25 cellular contexts compared by ENCODE assay signal in the genomic region with DNA sequence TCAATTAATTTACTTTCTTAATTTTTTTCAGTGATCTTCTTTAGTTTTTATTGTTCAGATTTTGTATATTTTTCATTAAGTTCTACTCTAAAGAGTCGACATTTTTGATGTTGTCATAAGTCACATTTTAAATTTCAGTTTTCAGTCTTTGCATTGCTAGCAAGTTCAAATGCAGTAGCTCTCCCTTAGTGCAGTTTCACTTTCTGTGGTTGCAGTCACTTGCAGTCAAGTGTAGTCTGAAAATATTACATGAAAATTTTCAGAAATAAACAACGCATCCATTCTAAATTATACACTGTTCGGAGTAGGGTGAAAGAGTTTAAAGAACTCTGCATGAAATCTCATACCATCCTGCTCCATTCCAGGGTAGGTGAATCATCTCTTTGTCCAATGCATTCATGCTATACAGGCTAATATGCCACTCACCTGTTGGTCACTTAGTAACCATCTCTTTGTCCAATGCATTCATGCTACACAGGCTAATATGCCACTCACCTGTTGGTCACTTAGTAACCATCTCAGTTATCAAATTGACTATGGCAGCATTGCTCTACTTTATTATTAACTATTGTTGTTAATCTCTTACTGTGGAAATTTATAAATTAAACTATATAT.
"Had no signal": no experiment of that assay in that cellular context is flagged by ENCODE, and none has a peak within 500 bp of the region (broad histone marks: within the 10 kb centered on the region; RNA-seq: fewer than 3 reads in every experiment).

No MANE protein-coding gene starts in this region.

- DNase-seq: dermis blood vessel endothelial cell; erythroblast; foreskin melanocyte; head of caudate nucleus; kidney; left colon; left ventricle myocardium superior; mesenchymal stem cell; midbrain; nucleus accumbens; pancreas; right lobe of liver; stimulated activated CD4-positive, alpha-beta T cell treated with anti-CD3 and anti-CD28 coated beads, Interleukin-4, amount 100 ng/mL, for 1 hour; stimulated activated CD8-positive, alpha-beta memory T cell treated with anti-CD3 and anti-CD28 coated beads, Interleukin-4, amount 100 ng/mL, for 48 hours; stimulated activated naive CD8-positive, alpha-beta T cell treated with anti-CD3 and anti-CD28 coated beads, Interleukin-15, Interleukin-2, amounts not matched to agents 100 U/mL and 50 U/mL, for 24 hours; thyroid gland; upper lobe of left lung; uterus had no signal

- H3K27me3 ChIP-seq: hepatocyte, neural progenitor cell, pancreas, right lobe of liver, suprapubic skin, thyroid gland, upper lobe of left lung, uterus had no signal

- H3K4me3 ChIP-seq: hepatocyte, lung, neural progenitor cell, pancreas, prostate gland, right lobe of liver, suprapubic skin, thyroid gland, upper lobe of left lung, uterus had no signal

- H3K27ac ChIP-seq: hepatocyte, neural progenitor cell, pancreas, prostate gland, right lobe of liver, suprapubic skin, thyroid gland, upper lobe of left lung, uterus had no signal

- ATAC-seq: left colon; left ventricle myocardium superior; natural killer cell treated with Interleukin-12 subunit alpha and Interleukin-12 subunit beta and Interleukin-15 and Interleukin-18, amount 100 ng/mL, for 72 hours; pancreas; right lobe of liver; stimulated activated effector memory CD8-positive, alpha-beta T cell treated with anti-CD3 and anti-CD28 coated beads, Interleukin-12 subunit alpha, Interleukin-12 subunit beta, amount 100 ng/mL, for 72 hours; stimulated activated naive CD8-positive, alpha-beta T cell treated with anti-CD3 and anti-CD28 coated beads, Interleukin-15, Interleukin-2, amounts not matched to agents 100 U/mL and 50 U/mL, for 24 hours had no signal

- H3K9ac ChIP-seq: neural progenitor cell had no signal

- H2AFZ ChIP-seq: hepatocyte, neural progenitor cell had no signal

- H3K36me3 ChIP-seq: neural progenitor cell, pancreas, prostate gland, right lobe of liver, suprapubic skin, thyroid gland, upper lobe of left lung, uterus had no signal

- H3K9me3 ChIP-seq: pancreas, prostate gland, right lobe of liver, thyroid gland, upper lobe of left lung, uterus had no signal

- H3K4me1 ChIP-seq: neural progenitor cell, pancreas, prostate gland, right lobe of liver, suprapubic skin, thyroid gland, upper lobe of left lung, uterus had no signal

- H3K4me2 ChIP-seq: hepatocyte, neural progenitor cell had no signal

- H3K79me2 ChIP-seq: hepatocyte had no signal
